In genomic region chr16:69150146-69150865, GRCh38 we compare ENCODE assay signal across 8 cellular contexts. TPM values are rescaled to one million over a fixed set of nuclear protein-coding genes. Genes with fewer than 3 reads are reported as not detected.
DNase-seq lines count a peak whose midpoint lies in the region; ATAC-seq lines count a peak whose summit lies in the region.

No MANE protein-coding gene starts in this region.

- ATAC-seq in activated T-cell treated with anti-CD3 and anti-CD28 coated beads, Interleukin-2, amount 50 U/mL, for 4 hours: peak; percentile 56 to 70
- ATAC-seq in GM21737 (IDR thresholded peaks at IDR 0.05; ENCODE audit: unreplicated experiment): no peak

- peak; percentile 32 for DNase-seq in activated T-cell treated with anti-CD3 and anti-CD28 coated beads, Interleukin-2, amount 50 U/mL, for 4 hours
- no peak for DNase-seq in activated T-cell treated with anti-CD3 and anti-CD28 coated beads, Interleukin-2, amount 50 U/mL, for 1 hour
- DNase-seq in NCI-H1092 treated with DMSO at 0.1 percent for 48 hours (lab: John Stamatoyannopoulos, UW) (peak; percentile 48), T follicular helper cell (ENCODE audit: low read depth) (peak; percentile 35), cerebellum (ENCODE audit: low spot score) (peak; percentile 47), kidney glomerular epithelial cell (lab: John Stamatoyannopoulos, UW) (peak; percentile 71)
- peak; percentile 16 to 26 for DNase-seq in stimulated activated CD8-positive, alpha-beta memory T cell treated with anti-CD3 and anti-CD28 coated beads, Interleukin-7, amount 100 ng/mL, for 4 hours (ENCODE audit: low read depth in 2 of 2)

- no peak overlapping the region for H3K4me3 Mint-ChIP-seq in activated T-cell treated with anti-CD3 and anti-CD28 coated beads, Interleukin-2, amount 50 U/mL, for 4 hours

- H3K9me3 Mint-ChIP-seq in activated T-cell treated with anti-CD3 and anti-CD28 coated beads, Interleukin-2, amount 50 U/mL, for 4 hours: no peaks in the 10 kb centered on the region

- H3K27me3 Mint-ChIP-seq in activated T-cell treated with anti-CD3 and anti-CD28 coated beads, Interleukin-2, amount 50 U/mL, for 4 hours (ENCODE audit: low read depth): no peaks in the 10 kb centered on the region

- H3K36me3 Mint-ChIP-seq in activated T-cell treated with anti-CD3 and anti-CD28 coated beads, Interleukin-2, amount 50 U/mL, for 4 hours (ENCODE audit: insufficient read depth): peaks cover 36% of the 10 kb centered on the region

- peaks cover 3% of the 10 kb centered on the region for H3K4me1 Mint-ChIP-seq in activated T-cell treated with anti-CD3 and anti-CD28 coated beads, Interleukin-2, amount 50 U/mL, for 4 hours (ENCODE audit: low read depth)

RNA-seq across cellular contexts. Expression of gene UTP4, which starts 17.9 kb away (rescaled TPM):
- 100 to 1,000 TPM; 186 to 204 (median 197) TPM for total RNA-seq in activated T-cell treated with anti-CD3 and anti-CD28 coated beads, Interleukin-2, amount 50 U/mL, for 4 hours
- 23.9 TPM for total RNA-seq in cerebellum

RNA-seq across cellular contexts. Expression of gene CHTF8, which starts 17.9 kb away (rescaled TPM):
- total RNA-seq in activated T-cell treated with anti-CD3 and anti-CD28 coated beads, Interleukin-2, amount 50 U/mL, for 4 hours: 100 to 1,000 TPM; 102 to 126 (median 106) TPM
- 37.5 TPM for total RNA-seq in cerebellum

RNA-seq across cellular contexts. Expression of gene SNTB2, which starts 36.7 kb away (rescaled TPM):
- total RNA-seq in activated T-cell treated with anti-CD3 and anti-CD28 coated beads, Interleukin-2, amount 50 U/mL, for 4 hours: 10 to 100 TPM; 11.7 to 15.5 (median 13.1) TPM
- total RNA-seq in cerebellum: 9.3 TPM

RNA-seq across cellular contexts. Expression of gene HAS3, which starts 44.9 kb away (rescaled TPM):
- 1 to 10 TPM in 2 of 3 donors, under 1 TPM in 1; 0.58 to 1.7 (median 1.3) TPM for total RNA-seq in activated T-cell treated with anti-CD3 and anti-CD28 coated beads, Interleukin-2, amount 50 U/mL, for 4 hours
- total RNA-seq in cerebellum: 14.5 TPM
